Comparison of ENCODE assay signal across 1 cellular context in genomic region chr7:781228-781864, GRCh38.
TF ChIP-seq lines count a peak whose summit lies in the region.

No MANE protein-coding gene starts in this region.

TF ChIP-seq in WTC11, 78 proteins besides CTCF, POLR2A, EP300 and RAD21:
- no peak for TF ChIP-seq E2F1 (CRISPR knock-in tag; IDR thresholded peaks at IDR 0.05)
- no peak for TF ChIP-seq ZNF671 (CRISPR knock-in tag; IDR thresholded peaks at IDR 0.05)
- TF ChIP-seq ATF1 (CRISPR knock-in tag; IDR thresholded peaks at IDR 0.05): no peak
- TF ChIP-seq NR2C2 (CRISPR knock-in tag; IDR thresholded peaks at IDR 0.05): no peak
- TF ChIP-seq GTF2I (CRISPR knock-in tag; conservative IDR thresholded peaks at IDR 0.05): no peak
- TF ChIP-seq GABPB1 (CRISPR knock-in tag; IDR thresholded peaks at IDR 0.05): no peak
- no peak for TF ChIP-seq ZNF219 (CRISPR knock-in tag; IDR thresholded peaks at IDR 0.05; ENCODE audit: borderline replicate concordance)
